ENCODE assay signal across 8 cellular contexts in the genomic region with DNA sequence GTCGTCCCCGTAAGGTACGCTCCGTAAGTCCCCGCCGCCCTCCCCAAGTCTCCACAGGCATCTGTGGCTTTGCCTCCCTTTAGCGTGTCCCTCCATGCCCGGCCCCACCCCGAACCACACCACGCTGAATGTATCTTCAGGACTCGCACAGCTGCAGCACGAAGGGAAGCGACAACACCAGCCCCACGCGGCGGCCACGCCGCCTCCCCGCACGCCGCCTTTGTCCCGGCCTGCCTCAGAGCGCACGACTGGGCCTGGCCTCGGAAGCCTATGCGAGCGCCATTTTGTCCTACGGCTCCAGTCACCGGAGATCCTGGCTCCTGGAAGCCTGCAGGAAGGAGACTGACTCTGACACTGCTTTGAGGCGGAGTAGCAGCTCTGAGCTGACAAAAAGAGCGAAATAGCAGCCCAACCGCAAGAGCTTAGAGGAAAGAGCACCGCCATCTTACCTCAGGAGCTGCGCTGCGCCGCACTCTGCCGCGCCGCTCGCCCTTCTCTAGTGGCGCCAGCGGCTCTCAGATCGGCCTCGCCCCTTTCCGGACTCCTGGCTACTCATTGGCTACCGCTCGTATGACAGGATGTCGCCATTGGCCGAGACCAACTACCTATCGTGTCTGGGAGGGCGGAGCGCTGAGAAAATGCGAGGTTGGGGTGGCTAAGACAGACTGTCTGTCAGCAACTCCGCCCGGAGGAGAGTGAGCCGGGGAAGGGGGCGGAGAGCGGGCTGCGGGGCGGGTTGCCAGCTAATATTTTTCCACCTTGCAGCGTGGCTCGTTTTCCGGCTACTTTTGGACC. TPM values are rescaled to one million over a fixed set of nuclear protein-coding genes. Genes with fewer than 3 reads are reported as not detected.
DNase-seq lines count a peak whose midpoint lies in the region; ATAC-seq and TF ChIP-seq lines count a peak whose summit lies in the region.

KANSL2 (minus strand) TSS at position 501 of the 795 bp plus-strand sequence. CDS start 606 bp downstream, outside the sequence.

- no peaks in the 10 kb centered on the region for H3K9me3 Mint-ChIP-seq in T-helper 2 cell treated with Interferon-gamma antibody and Interleukin-4, amounts not matched to agents 5 μg/mL and 100 μg/mL, for 36 hours

- H3K27me3 ChIP-seq in ascending aorta (no peaks in the 10 kb centered on the region), right atrium auricular region (no peaks in the 10 kb centered on the region), uterus (no peaks in the 10 kb centered on the region)

- peak; percentile 99 for ATAC-seq in GM18502 (IDR thresholded peaks at IDR 0.05; ENCODE audit: poor library complexity, unreplicated experiment)
- ATAC-seq in HG02970 (IDR thresholded peaks at IDR 0.05; ENCODE audit: low FRiP score, unreplicated experiment): peak; percentile 96

- H3K27ac ChIP-seq in ascending aorta: peak within 1 kb of the TSS; percentile 87 to 94
- H3K27ac ChIP-seq in right atrium auricular region: peak within 1 kb of the TSS; percentile 90 to 96
- peak within 1 kb of the TSS; percentile 85 to 91 for H3K27ac ChIP-seq in uterus

- DNase-seq in NCI-H1930 (lab: John Stamatoyannopoulos, UW) (peak; percentile 93 to 97), ascending aorta (ENCODE audit: low spot score in 2 of 2) (peak; percentile 99), right atrium auricular region (ENCODE audit: low spot score) (peak; percentile 99), pulmonary artery endothelial cell (ENCODE audit: low read depth, low spot score) (peak; percentile 96), uterus (peak; percentile 97 to 98)
- peak; percentile 97 for DNase-seq in T-helper 2 cell treated with Interferon-gamma antibody and Interleukin-4, amounts not matched to agents 5 μg/mL and 100 μg/mL, for 36 hours (ENCODE audit: low spot score)

- H3K4me3 ChIP-seq in ascending aorta: peak within 1 kb of the TSS; percentile 75 to 95
- peak within 1 kb of the TSS; percentile 92 to 99 for H3K4me3 ChIP-seq in right atrium auricular region
- H3K4me3 ChIP-seq in uterus: peak within 1 kb of the TSS; percentile 91 to 97

- H3K36me3 Mint-ChIP-seq in T-helper 2 cell treated with Interferon-gamma antibody and Interleukin-4, amounts not matched to agents 5 μg/mL and 100 μg/mL, for 36 hours (ENCODE audit: low read depth): peaks cover 38% of the 10 kb centered on the region

- no peaks in the 10 kb centered on the region for H3K27me3 Mint-ChIP-seq in T-helper 2 cell treated with Interferon-gamma antibody and Interleukin-4, amounts not matched to agents 5 μg/mL and 100 μg/mL, for 36 hours (ENCODE audit: low read depth)

- H3K27ac Mint-ChIP-seq in T-helper 2 cell treated with Interferon-gamma antibody and Interleukin-4, amounts not matched to agents 5 μg/mL and 100 μg/mL, for 36 hours: peak within 1 kb of the TSS; percentile 96

- H3K9me3 ChIP-seq in ascending aorta (no peaks in the 10 kb centered on the region), right atrium auricular region (no peaks in the 10 kb centered on the region), uterus (no peaks in the 10 kb centered on the region)

- H3K4me1 ChIP-seq in ascending aorta (peaks cover 20 to 32% of the 10 kb centered on the region in 2 donors), right atrium auricular region (peaks cover 0 to 45% of the 10 kb centered on the region in 2 donors), uterus (peaks cover 0 to 14% of the 10 kb centered on the region in 2 donors)

- H3K4me1 Mint-ChIP-seq in T-helper 2 cell treated with Interferon-gamma antibody and Interleukin-4, amounts not matched to agents 5 μg/mL and 100 μg/mL, for 36 hours (ENCODE audit: low read depth): peaks cover 40% of the 10 kb centered on the region

- H3K36me3 ChIP-seq in ascending aorta (peaks cover 10 to 16% of the 10 kb centered on the region in 2 donors), right atrium auricular region (peaks cover 31% of the 10 kb centered on the region), uterus (no peaks in the 10 kb centered on the region)

- intact Hi-C loops in ascending aorta (cut with DNase I): loop anchor here (1.0 to 10.0 kb wide), 3 partner anchors 34 to 577 kb away; partner anchors contain the start of genes CCNT1 and SENP1
- intact Hi-C loops in uterus (cut with DNase I; ENCODE audit: low total_unique reads): no loop called here

- no peak for TF ChIP-seq CTCF in ascending aorta (IDR thresholded peaks at IDR 0.05)
- no peak for TF ChIP-seq CTCF in right atrium auricular region (IDR thresholded peaks at IDR 0.05)
- TF ChIP-seq CTCF in uterus (IDR thresholded peaks at IDR 0.05): no peak

- H3K4me3 Mint-ChIP-seq in T-helper 2 cell treated with Interferon-gamma antibody and Interleukin-4, amounts not matched to agents 5 μg/mL and 100 μg/mL, for 36 hours: peak within 1 kb of the TSS; percentile 96

- TF ChIP-seq POLR2A in uterus (IDR thresholded peaks at IDR 0.05): peak; percentile 95 to 97

RNA-seq across cellular contexts. Expression of gene KANSL2, which starts in this region (rescaled TPM):
- total RNA-seq in ascending aorta (30.1 TPM), right atrium auricular region (10 to 100 TPM; 17.4 to 38.4 TPM), pulmonary artery endothelial cell (34.8 and 61.3 TPM in 2 replicates), uterus (100 to 1,000 TPM in 1 of 4 donors, 10 to 100 TPM in 3; 34.1 to 431 (median 59.3) TPM)

Comparison
In these comparisons a context has a peak if more than half of its experiments do, and no peak if none do; other contexts are left out.
1. Peak in every context shown above with its lines: DNase-seq, ATAC-seq, H3K4me3 ChIP-seq and H3K27ac ChIP-seq.